In genomic region chr19:14761607-14762006, GRCh38 we compare ENCODE assay signal across 15 cellular contexts. TPM values are rescaled to one million over a fixed set of nuclear protein-coding genes. Genes with fewer than 3 reads are reported as not detected.
DNase-seq lines count a peak whose midpoint lies in the region; ATAC-seq lines count a peak whose summit lies in the region.
"Had no signal": no experiment of that assay in that cellular context is flagged by ENCODE, and none has a peak within 500 bp of the region (broad histone marks: within the 10 kb centered on the region; RNA-seq: fewer than 3 reads in every experiment).

No MANE protein-coding gene starts in this region.

- ATAC-seq in esophagus mucosa (peak; percentile 62), left lobe of liver (no peak)
- ATAC-seq: A549 had no signal

- DNase-seq in NCI-H146 (lab: John Stamatoyannopoulos, UW): peak; percentile 43
- DNase-seq in NCI-H146 treated with DMSO at 0.1 percent for 48 hours (lab: John Stamatoyannopoulos, UW; ENCODE audit: unreplicated experiment): no peak
- DNase-seq in NCI-H748 (lab: John Stamatoyannopoulos, UW; ENCODE audit: unreplicated experiment): peak; percentile 7
- DNase-seq in NCI-H748 treated with DMSO at 0.1 percent for 48 hours (lab: John Stamatoyannopoulos, UW): no peak
- DNase-seq in NCI-H82 (lab: John Stamatoyannopoulos, UW): peak; percentile 79
- DNase-seq in stimulated activated CD4-positive, alpha-beta T cell treated with anti-CD3 and anti-CD28 coated beads, Interleukin-4, amount 100 ng/mL, for 1 hour: no peak
- no peak for DNase-seq in left lobe of liver (ENCODE audit: low spot score)
- DNase-seq: AML-193; CD4-positive, alpha-beta T cell; DMS153; DMS79; GF-D8; H9 had no signal

RNA-seq across cellular contexts. Expression of gene ADGRE2, which starts 16.8 kb away (rescaled TPM):
- total RNA-seq in esophagus mucosa (1.5 TPM), left lobe of liver (1.6 TPM)

Comparison
In these comparisons a context has a peak if more than half of its experiments do, and no peak if none do; other contexts are left out.
1. DNase-seq: peak in NCI-H146 (single experiment), NCI-H748 (single experiment) and NCI-H82 (single experiment); none in NCI-H146 treated with DMSO at 0.1 percent for 48 hours (single experiment), NCI-H748 treated with DMSO at 0.1 percent for 48 hours (single experiment), stimulated activated CD4-positive, alpha-beta T cell treated with anti-CD3 and anti-CD28 coated beads, Interleukin-4, amount 100 ng/mL, for 1 hour (single experiment) and left lobe of liver (single experiment).